1 cellular context compared by ENCODE assay signal in the genomic region with DNA sequence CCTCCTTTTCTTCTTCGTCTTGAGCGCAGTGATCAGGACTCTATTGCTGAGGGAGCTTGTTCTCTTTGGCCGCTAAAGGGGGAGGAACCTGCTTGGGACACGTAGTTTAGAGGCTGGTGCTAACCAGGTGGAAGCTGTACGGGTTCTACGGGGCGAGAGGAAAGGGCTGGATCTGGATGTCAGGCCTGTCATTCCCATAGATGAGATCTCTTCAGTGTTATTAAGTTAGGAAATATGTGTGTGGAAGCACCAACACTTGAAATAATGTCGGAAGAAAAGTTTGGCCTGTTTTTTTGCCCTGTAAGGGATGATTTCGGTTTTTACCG.
A peak's percentile ranks its signal among the peaks of the same experiment; 100 is the strongest.
TF ChIP-seq lines count a peak whose summit lies in the region.

No MANE protein-coding gene starts in this region.

TF ChIP-seq in HepG2, 621 proteins besides CTCF, POLR2A, EP300 and RAD21 (continued from another document and continues in another):
- TF ChIP-seq NFKBIZ (CRISPR knock-in tag; IDR thresholded peaks at IDR 0.05) (no peak), NFYB (CRISPR knock-in tag; IDR thresholded peaks at IDR 0.05) (0 out of 2 replicates have a peak, but pooled peaks have one; percentile 5), POLR2AphosphoS2 (IDR thresholded peaks at IDR 0.05; ENCODE audit: low read depth, low read length) (0 out of 2 replicates have a peak, but pooled peaks have one; percentile 46), ZNF20 (CRISPR knock-in tag; IDR thresholded peaks at IDR 0.05) (no peak), ZNF746 (CRISPR knock-in tag; IDR thresholded peaks at IDR 0.05) (no peak), EHMT2 (IDR thresholded peaks at IDR 0.05; ENCODE audit: borderline replicate concordance, low read depth, low read length) (no peak), ZNF12 (CRISPR knock-in tag; IDR thresholded peaks at IDR 0.05) (no peak), SIN3A (IDR thresholded peaks at IDR 0.05; ENCODE audit: borderline replicate concordance, low read depth, low read length) (no peak), ZNF652 (CRISPR knock-in tag; IDR thresholded peaks at IDR 0.05; ENCODE audit: borderline replicate concordance, low read depth) (no peak), RFXAP (CRISPR knock-in tag; IDR thresholded peaks at IDR 0.05; ENCODE audit: borderline replicate concordance) (no peak), ZNF773 (CRISPR knock-in tag; IDR thresholded peaks at IDR 0.05; ENCODE audit: borderline replicate concordance) (no peak), RBAK (CRISPR knock-in tag; IDR thresholded peaks at IDR 0.05) (no peak), RORA (CRISPR knock-in tag; IDR thresholded peaks at IDR 0.05) (no peak), MED13 (CRISPR knock-in tag; IDR thresholded peaks at IDR 0.05) (no peak), GATAD2A (CRISPR knock-in tag; IDR thresholded peaks at IDR 0.05) (no peak), ZNF17 (CRISPR knock-in tag; IDR thresholded peaks at IDR 0.05) (no peak), PCBP2 (optimal IDR thresholded peaks at IDR 0.05; ENCODE audit: low read depth, low read length, poor library complexity, severe bottlenecking) (no peak), ZNF33A (CRISPR knock-in tag; IDR thresholded peaks at IDR 0.05; ENCODE audit: borderline replicate concordance) (no peak), ZNF772 (CRISPR knock-in tag; IDR thresholded peaks at IDR 0.05) (no peak), ZBTB42 (CRISPR knock-in tag; IDR thresholded peaks at IDR 0.05) (no peak), TBL1XR1 (IDR thresholded peaks at IDR 0.05; ENCODE audit: borderline replicate concordance, low read length, partially characterized antibody) (no peak), NFE2 (CRISPR knock-in tag; IDR thresholded peaks at IDR 0.05) (no peak), CBX2 (IDR thresholded peaks at IDR 0.05; ENCODE audit: low read depth, low read length) (no peak), CBX2 (CRISPR knock-in tag; IDR thresholded peaks at IDR 0.05; ENCODE audit: low read depth) (no peak)
- TF ChIP-seq, protein P1, sequence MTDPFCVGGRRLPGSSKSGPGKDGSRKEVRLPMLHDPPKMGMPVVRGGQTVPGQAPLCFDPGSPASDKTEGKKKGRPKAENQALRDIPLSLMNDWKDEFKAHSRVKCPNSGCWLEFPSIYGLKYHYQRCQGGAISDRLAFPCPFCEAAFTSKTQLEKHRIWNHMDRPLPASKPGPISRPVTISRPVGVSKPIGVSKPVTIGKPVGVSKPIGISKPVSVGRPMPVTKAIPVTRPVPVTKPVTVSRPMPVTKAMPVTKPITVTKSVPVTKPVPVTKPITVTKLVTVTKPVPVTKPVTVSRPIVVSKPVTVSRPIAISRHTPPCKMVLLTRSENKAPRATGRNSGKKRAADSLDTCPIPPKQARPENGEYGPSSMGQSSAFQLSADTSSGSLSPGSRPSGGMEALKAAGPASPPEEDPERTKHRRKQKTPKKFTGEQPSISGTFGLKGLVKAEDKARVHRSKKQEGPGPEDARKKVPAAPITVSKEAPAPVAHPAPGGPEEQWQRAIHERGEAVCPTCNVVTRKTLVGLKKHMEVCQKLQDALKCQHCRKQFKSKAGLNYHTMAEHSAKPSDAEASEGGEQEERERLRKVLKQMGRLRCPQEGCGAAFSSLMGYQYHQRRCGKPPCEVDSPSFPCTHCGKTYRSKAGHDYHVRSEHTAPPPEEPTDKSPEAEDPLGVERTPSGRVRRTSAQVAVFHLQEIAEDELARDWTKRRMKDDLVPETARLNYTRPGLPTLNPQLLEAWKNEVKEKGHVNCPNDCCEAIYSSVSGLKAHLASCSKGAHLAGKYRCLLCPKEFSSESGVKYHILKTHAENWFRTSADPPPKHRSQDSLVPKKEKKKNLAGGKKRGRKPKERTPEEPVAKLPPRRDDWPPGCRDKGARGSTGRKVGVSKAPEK (CRISPR knock-in tag; IDR thresholded peaks at IDR 0.05; ENCODE audit: borderline replicate concordance) = no peak
- TF ChIP-seq, protein P2, sequence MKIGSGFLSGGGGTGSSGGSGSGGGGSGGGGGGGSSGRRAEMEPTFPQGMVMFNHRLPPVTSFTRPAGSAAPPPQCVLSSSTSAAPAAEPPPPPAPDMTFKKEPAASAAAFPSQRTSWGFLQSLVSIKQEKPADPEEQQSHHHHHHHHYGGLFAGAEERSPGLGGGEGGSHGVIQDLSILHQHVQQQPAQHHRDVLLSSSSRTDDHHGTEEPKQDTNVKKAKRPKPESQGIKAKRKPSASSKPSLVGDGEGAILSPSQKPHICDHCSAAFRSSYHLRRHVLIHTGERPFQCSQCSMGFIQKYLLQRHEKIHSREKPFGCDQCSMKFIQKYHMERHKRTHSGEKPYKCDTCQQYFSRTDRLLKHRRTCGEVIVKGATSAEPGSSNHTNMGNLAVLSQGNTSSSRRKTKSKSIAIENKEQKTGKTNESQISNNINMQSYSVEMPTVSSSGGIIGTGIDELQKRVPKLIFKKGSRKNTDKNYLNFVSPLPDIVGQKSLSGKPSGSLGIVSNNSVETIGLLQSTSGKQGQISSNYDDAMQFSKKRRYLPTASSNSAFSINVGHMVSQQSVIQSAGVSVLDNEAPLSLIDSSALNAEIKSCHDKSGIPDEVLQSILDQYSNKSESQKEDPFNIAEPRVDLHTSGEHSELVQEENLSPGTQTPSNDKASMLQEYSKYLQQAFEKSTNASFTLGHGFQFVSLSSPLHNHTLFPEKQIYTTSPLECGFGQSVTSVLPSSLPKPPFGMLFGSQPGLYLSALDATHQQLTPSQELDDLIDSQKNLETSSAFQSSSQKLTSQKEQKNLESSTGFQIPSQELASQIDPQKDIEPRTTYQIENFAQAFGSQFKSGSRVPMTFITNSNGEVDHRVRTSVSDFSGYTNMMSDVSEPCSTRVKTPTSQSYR (CRISPR knock-in tag; IDR thresholded peaks at IDR 0.05; ENCODE audit: borderline replicate concordance) = no peak
- TF ChIP-seq, protein P3, sequence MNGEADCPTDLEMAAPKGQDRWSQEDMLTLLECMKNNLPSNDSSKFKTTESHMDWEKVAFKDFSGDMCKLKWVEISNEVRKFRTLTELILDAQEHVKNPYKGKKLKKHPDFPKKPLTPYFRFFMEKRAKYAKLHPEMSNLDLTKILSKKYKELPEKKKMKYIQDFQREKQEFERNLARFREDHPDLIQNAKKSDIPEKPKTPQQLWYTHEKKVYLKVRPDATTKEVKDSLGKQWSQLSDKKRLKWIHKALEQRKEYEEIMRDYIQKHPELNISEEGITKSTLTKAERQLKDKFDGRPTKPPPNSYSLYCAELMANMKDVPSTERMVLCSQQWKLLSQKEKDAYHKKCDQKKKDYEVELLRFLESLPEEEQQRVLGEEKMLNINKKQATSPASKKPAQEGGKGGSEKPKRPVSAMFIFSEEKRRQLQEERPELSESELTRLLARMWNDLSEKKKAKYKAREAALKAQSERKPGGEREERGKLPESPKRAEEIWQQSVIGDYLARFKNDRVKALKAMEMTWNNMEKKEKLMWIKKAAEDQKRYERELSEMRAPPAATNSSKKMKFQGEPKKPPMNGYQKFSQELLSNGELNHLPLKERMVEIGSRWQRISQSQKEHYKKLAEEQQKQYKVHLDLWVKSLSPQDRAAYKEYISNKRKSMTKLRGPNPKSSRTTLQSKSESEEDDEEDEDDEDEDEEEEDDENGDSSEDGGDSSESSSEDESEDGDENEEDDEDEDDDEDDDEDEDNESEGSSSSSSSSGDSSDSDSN (CRISPR knock-in tag; IDR thresholded peaks at IDR 0.05) = 0 out of 2 replicates have a peak, but pooled peaks have one; percentile 13
- TF ChIP-seq, protein P4, sequence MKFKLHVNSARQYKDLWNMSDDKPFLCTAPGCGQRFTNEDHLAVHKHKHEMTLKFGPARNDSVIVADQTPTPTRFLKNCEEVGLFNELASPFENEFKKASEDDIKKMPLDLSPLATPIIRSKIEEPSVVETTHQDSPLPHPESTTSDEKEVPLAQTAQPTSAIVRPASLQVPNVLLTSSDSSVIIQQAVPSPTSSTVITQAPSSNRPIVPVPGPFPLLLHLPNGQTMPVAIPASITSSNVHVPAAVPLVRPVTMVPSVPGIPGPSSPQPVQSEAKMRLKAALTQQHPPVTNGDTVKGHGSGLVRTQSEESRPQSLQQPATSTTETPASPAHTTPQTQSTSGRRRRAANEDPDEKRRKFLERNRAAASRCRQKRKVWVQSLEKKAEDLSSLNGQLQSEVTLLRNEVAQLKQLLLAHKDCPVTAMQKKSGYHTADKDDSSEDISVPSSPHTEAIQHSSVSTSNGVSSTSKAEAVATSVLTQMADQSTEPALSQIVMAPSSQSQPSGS (CRISPR knock-in tag; IDR thresholded peaks at IDR 0.05) = no peak
- TF ChIP-seq, protein P5, sequence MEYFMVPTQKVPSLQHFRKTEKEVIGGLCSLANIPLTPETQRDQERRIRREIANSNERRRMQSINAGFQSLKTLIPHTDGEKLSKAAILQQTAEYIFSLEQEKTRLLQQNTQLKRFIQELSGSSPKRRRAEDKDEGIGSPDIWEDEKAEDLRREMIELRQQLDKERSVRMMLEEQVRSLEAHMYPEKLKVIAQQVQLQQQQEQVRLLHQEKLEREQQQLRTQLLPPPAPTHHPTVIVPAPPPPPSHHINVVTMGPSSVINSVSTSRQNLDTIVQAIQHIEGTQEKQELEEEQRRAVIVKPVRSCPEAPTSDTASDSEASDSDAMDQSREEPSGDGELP (IDR thresholded peaks at IDR 0.05; ENCODE audit: borderline replicate concordance, low read depth) = peak; percentile 58; the same call in 1 of the 2 replicates
- TF ChIP-seq, protein P6, sequence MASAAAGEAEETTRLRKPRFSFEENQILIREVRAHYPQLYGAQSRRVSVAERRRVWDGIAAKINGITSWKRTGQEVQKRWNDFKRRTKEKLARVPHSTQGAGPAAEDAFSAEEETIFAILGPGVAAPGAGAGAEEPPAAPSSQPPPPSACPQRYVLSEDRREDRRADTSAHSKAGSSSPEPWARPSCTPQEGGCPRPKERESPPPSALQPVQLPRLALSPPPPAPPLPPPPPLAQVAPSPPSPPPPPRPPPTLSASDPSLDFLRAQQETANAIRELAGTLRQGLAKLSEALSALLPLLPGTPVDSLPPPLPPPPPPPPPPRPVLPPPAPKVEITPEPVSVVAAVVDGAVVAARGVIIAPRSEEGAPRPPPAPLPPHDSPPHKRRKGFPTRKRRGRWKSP (CRISPR knock-in tag; IDR thresholded peaks at IDR 0.05) = no peak
- TF ChIP-seq, protein P7, sequence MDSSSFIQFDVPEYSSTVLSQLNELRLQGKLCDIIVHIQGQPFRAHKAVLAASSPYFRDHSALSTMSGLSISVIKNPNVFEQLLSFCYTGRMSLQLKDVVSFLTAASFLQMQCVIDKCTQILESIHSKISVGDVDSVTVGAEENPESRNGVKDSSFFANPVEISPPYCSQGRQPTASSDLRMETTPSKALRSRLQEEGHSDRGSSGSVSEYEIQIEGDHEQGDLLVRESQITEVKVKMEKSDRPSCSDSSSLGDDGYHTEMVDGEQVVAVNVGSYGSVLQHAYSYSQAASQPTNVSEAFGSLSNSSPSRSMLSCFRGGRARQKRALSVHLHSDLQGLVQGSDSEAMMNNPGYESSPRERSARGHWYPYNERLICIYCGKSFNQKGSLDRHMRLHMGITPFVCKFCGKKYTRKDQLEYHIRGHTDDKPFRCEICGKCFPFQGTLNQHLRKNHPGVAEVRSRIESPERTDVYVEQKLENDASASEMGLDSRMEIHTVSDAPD (CRISPR knock-in tag; IDR thresholded peaks at IDR 0.05) = no peak
- TF ChIP-seq, protein P8, sequence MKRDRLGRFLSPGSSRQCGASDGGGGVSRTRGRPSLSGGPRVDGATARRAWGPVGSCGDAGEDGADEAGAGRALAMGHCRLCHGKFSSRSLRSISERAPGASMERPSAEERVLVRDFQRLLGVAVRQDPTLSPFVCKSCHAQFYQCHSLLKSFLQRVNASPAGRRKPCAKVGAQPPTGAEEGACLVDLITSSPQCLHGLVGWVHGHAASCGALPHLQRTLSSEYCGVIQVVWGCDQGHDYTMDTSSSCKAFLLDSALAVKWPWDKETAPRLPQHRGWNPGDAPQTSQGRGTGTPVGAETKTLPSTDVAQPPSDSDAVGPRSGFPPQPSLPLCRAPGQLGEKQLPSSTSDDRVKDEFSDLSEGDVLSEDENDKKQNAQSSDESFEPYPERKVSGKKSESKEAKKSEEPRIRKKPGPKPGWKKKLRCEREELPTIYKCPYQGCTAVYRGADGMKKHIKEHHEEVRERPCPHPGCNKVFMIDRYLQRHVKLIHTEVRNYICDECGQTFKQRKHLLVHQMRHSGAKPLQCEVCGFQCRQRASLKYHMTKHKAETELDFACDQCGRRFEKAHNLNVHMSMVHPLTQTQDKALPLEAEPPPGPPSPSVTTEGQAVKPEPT (CRISPR knock-in tag; IDR thresholded peaks at IDR 0.05; ENCODE audit: low read depth) = no peak
- TF ChIP-seq, protein P9, sequence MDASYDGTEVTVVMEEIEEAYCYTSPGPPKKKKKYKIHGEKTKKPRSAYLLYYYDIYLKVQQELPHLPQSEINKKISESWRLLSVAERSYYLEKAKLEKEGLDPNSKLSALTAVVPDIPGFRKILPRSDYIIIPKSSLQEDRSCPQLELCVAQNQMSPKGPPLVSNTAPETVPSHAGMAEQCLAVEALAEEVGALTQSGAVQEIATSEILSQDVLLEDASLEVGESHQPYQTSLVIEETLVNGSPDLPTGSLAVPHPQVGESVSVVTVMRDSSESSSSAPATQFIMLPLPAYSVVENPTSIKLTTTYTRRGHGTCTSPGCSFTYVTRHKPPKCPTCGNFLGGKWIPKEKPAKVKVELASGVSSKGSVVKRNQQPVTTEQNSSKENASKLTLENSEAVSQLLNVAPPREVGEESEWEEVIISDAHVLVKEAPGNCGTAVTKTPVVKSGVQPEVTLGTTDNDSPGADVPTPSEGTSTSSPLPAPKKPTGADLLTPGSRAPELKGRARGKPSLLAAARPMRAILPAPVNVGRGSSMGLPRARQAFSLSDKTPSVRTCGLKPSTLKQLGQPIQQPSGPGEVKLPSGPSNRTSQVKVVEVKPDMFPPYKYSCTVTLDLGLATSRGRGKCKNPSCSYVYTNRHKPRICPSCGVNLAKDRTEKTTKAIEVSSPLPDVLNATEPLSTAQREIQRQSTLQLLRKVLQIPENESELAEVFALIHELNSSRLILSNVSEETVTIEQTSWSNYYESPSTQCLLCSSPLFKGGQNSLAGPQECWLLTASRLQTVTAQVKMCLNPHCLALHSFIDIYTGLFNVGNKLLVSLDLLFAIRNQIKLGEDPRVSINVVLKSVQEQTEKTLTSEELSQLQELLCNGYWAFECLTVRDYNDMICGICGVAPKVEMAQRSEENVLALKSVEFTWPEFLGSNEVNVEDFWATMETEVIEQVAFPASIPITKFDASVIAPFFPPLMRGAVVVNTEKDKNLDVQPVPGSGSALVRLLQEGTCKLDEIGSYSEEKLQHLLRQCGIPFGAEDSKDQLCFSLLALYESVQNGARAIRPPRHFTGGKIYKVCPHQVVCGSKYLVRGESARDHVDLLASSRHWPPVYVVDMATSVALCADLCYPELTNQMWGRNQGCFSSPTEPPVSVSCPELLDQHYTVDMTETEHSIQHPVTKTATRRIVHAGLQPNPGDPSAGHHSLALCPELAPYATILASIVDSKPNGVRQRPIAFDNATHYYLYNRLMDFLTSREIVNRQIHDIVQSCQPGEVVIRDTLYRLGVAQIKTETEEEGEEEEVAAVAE (CRISPR knock-in tag; IDR thresholded peaks at IDR 0.05; ENCODE audit: borderline replicate concordance) = no peak
- TF ChIP-seq, protein P10, sequence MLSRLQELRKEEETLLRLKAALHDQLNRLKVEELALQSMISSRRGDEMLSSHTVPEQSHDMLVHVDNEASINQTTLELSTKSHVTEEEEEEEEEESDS (CRISPR knock-in tag; IDR thresholded peaks at IDR 0.05; ENCODE audit: borderline replicate concordance) = no peak
